ENCODE assay signal across 30 cellular contexts in the genomic region with DNA sequence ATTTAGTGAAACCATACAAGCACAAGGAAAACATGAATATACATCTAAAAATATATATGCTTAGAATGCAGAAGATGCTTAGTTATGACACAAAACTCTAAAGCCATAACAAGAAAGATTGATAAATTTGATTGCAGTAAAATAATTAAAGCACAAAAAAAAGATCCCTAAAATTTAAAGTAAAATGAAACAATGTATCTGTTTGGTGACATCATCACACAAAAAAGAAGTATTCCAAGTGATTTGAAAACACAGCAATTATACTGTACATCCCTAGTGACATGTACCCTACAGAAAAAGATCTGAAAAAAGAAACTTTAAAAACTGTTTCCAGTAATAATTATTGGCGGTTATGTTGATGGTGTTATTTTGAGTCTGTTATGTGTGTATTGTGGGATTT. TPM values are rescaled to one million over a fixed set of nuclear protein-coding genes. Genes with fewer than 3 reads are reported as not detected.
DNase-seq lines count a peak whose midpoint lies in the region; ATAC-seq, FAIRE-seq and TF ChIP-seq lines count a peak whose summit lies in the region.
"Had no signal": no experiment of that assay in that cellular context is flagged by ENCODE, and none has a peak within 500 bp of the region (broad histone marks: within the 10 kb centered on the region; RNA-seq: fewer than 3 reads in every experiment).

No MANE protein-coding gene starts in this region.

- H3K36me3 Mint-ChIP-seq in activated CD8-positive, alpha-beta T cell treated with anti-CD3 and anti-CD28 coated beads, Interleukin-2, amount 10 ng/mL, durations not matched to agents 7 days and 5 days (ENCODE audit: low read depth), result no peaks in the 10 kb centered on the region
- H3K36me3 Mint-ChIP-seq: CD14-positive monocyte; CD4-positive, alpha-beta memory T cell; CD4-positive, CD25-positive, alpha-beta regulatory T cell; CD8-positive, alpha-beta memory T cell had no signal

- no TSS peak for BruUV-seq in HepG2 (replicated peaks; lab: Mats Ljungman, UMichigan)
- no TSS peak for BruUV-seq in GM12878 (replicated peaks; lab: Mats Ljungman, UMichigan)

- CTCF ChIA-PET in HepG2 (lab: Yijun Ruan, JAX; ENCODE audit: low intra/inter-chr PET ratio, low total read pairs), result no interaction called here
- CTCF ChIA-PET in GM12878 (lab: Yijun Ruan, JAX), result no interaction called here
- CTCF ChIA-PET in activated CD8-positive, alpha-beta T cell treated with anti-CD3 and anti-CD28 coated beads, Interleukin-2, amount 10 ng/mL, durations not matched to agents 7 days and 5 days (lab: Charles Lee), result no interaction called here

- TF ChIP-seq EP300 in HepG2 (IDR thresholded peaks at IDR 0.05; ENCODE audit: low read depth in 2 of 2, low read length in 2 of 2) (no peak), HepG2 (CRISPR knock-in tag; IDR thresholded peaks at IDR 0.05; ENCODE audit: borderline replicate concordance) (no peak), GM12878 (IDR thresholded peaks at IDR 0.05; ENCODE audit: borderline replicate concordance in 1 of 2, control insufficient read depth in 1 of 2, low read depth in 2 of 2, low read length in 2 of 2) (no peak)

- FAIRE-seq in HepG2 (lab: Jason Lieb, UNC) (no peak), GM12878 (lab: Jason Lieb, UNC) (no peak), kidney (lab: Jason Lieb, UNC) (peak; percentile 38)
- FAIRE-seq: GM12891, GM19239 had no signal

- DNase-seq in HepG2 (ENCODE audit: low spot score) (no peak), right lobe of liver (no peak), GM12878 (ENCODE audit: low read depth, low spot score) (no peak), kidney (no peak), nucleus accumbens (lab: John Stamatoyannopoulos, UW) (no peak)
- no peak for DNase-seq in activated CD8-positive, alpha-beta T cell treated with anti-CD3 and anti-CD28 coated beads, Interleukin-2, amount 10 ng/mL, durations not matched to agents 7 days and 5 days
- DNase-seq: ACHN; BE2C; C1 segment of cervical spinal cord; CD4-positive, alpha-beta memory T cell; CD4-positive, CD25-positive, alpha-beta regulatory T cell; CD8-positive, alpha-beta memory T cell; COR-L47; DMS 273 treated with DMSO at 0.1 percent for 48 hours; DMS153; DMS53; DMS79; DND-41; EL; GDM1 had no signal

- H3K9me3 Mint-ChIP-seq in activated CD8-positive, alpha-beta T cell treated with anti-CD3 and anti-CD28 coated beads, Interleukin-2, amount 10 ng/mL, durations not matched to agents 7 days and 5 days (ENCODE audit: insufficient read depth), result no peaks in the 10 kb centered on the region

- H3K9ac ChIP-seq in HepG2 (ENCODE audit: insufficient read depth, low read depth, low read length) (no peak overlapping the region), GM12878 (ENCODE audit: control insufficient read depth, insufficient read depth, low read length) (no peak overlapping the region), kidney (ENCODE audit: low read length in 2 of 2) (no peak overlapping the region)
- H3K9ac ChIP-seq: BLaER1 had no signal

- RAD21 ChIA-PET in GM12878 (lab: Charles Lee; ENCODE audit: unreplicated experiment), result no interaction called here

- no peak overlapping the region for H3K27ac ChIP-seq in HepG2 (ENCODE audit: extremely low read length, insufficient read depth, low read length)
- H3K27ac ChIP-seq in right lobe of liver, result no peak overlapping the region
- H3K27ac ChIP-seq in GM12878 (ENCODE audit: control insufficient read depth, insufficient read depth), result no peak overlapping the region
- H3K27ac ChIP-seq in kidney (ENCODE audit: low read depth in 2 of 2, low read length in 2 of 2), result no peak overlapping the region
- H3K27ac ChIP-seq: 22Rv1, BLaER1 had no signal

- intact Hi-C loops in HepG2 (cut with micrococcal nuclease; ENCODE audit: unreplicated experiment), result no loop called here
- intact Hi-C loops in right lobe of liver (cut with DNase I), result no loop called here
- intact Hi-C loops in GM12878 (cut with micrococcal nuclease; ENCODE audit: unreplicated experiment), result no loop called here
- intact Hi-C loops in kidney (cut with DNase I), result no loop called here

- ATAC-seq in HepG2 (no peak), right lobe of liver (no peak), GM12878 (no peak), HG03196 (IDR thresholded peaks at IDR 0.05; ENCODE audit: unreplicated experiment) (no peak)
- no peak for ATAC-seq in activated CD8-positive, alpha-beta T cell treated with anti-CD3 and anti-CD28 coated beads, Interleukin-2, amount 10 ng/mL, durations not matched to agents 7 days and 5 days

- H3K4me2 ChIP-seq in HepG2 (ENCODE audit: low read depth, low read length) (no peak overlapping the region), GM12878 (ENCODE audit: control insufficient read depth, insufficient read depth) (no peak overlapping the region)
- H3K4me2 ChIP-seq: BLaER1 had no signal

- H3K36me3 ChIP-seq in HepG2 (replicated peaks in 1 of 2; ENCODE audit: control insufficient read depth in 1 of 2, insufficient read depth in 2 of 2, low read length in 2 of 2) (peaks cover 0 to 10% of the 10 kb centered on the region in 2 experiments; a peak in 2 of 5 replicates), right lobe of liver (no peaks in the 10 kb centered on the region), GM12878 (ENCODE audit: control insufficient read depth in 2 of 2, insufficient read depth in 2 of 2, low read length in 1 of 2) (no peaks in the 10 kb centered on the region), kidney (ENCODE audit: control insufficient read depth in 1 of 2, insufficient read depth in 2 of 2, low read length in 2 of 2) (no peaks in the 10 kb centered on the region)
- H3K36me3 ChIP-seq: BLaER1 had no signal

- in situ Hi-C loops in HepG2 (cut with HindIII; ENCODE audit: extremely low pct_ligation_motif_present, low pct_unique_long_range_greater_than_20kb), result no loop called here
- in situ Hi-C loops in GM12878 (cut with MboI), result no loop called here

- 98% methylated on average over 1 of the region's 1 CpG for WGBS in HepG2 (ENCODE audit: low lambda C conversion rate)
- 94% methylated on average over 1 of the region's 1 CpG for WGBS in right lobe of liver (ENCODE audit: insufficient coverage, low coverage, low lambda C conversion rate, missing lambda C conversion rate)
- 67% methylated on average over 1 of the region's 1 CpG for WGBS in GM12878 (ENCODE audit: insufficient coverage, insufficient replicate concordance, low lambda C conversion rate, missing lambda C conversion rate)

- H3K27ac Mint-ChIP-seq in activated CD8-positive, alpha-beta T cell treated with anti-CD3 and anti-CD28 coated beads, Interleukin-2, amount 10 ng/mL, durations not matched to agents 7 days and 5 days, result no peak overlapping the region
- H3K27ac Mint-ChIP-seq: CD14-positive monocyte; CD4-positive, alpha-beta memory T cell; CD4-positive, CD25-positive, alpha-beta regulatory T cell; CD8-positive, alpha-beta memory T cell had no signal

- H2AFZ ChIP-seq in HepG2 (ENCODE audit: low read length), result no peak overlapping the region
- no peak overlapping the region for H2AFZ ChIP-seq in GM12878 (ENCODE audit: control insufficient read depth, low read depth, low read length)

- H3K27me3 ChIP-seq in HepG2 (ENCODE audit: control insufficient read depth in 1 of 2, insufficient read depth in 2 of 2, low read length in 2 of 2), result no peaks in the 10 kb centered on the region
- no peaks in the 10 kb centered on the region for H3K27me3 ChIP-seq in right lobe of liver
- H3K27me3 ChIP-seq in GM12878 (replicated peaks in 1 of 2; ENCODE audit: control insufficient read depth in 2 of 2, insufficient read depth in 2 of 2, low read length in 1 of 2), result no peaks in the 10 kb centered on the region
- H3K27me3 ChIP-seq: BE2C, BLaER1 had no signal

- H3K4me3 ChIP-seq in HepG2 (replicated peaks in 1 of 3; ENCODE audit: insufficient read depth in 1 of 3, low read depth in 2 of 3, low read length in 3 of 3) (no peak overlapping the region), right lobe of liver (no peak overlapping the region), GM12878 (no peak overlapping the region), kidney (ENCODE audit: low read length in 2 of 2) (no peak overlapping the region)
- H3K4me3 ChIP-seq: BLaER1 had no signal

- H3K9me3 ChIP-seq in HepG2 (ENCODE audit: low read length), result no peaks in the 10 kb centered on the region
- no peaks in the 10 kb centered on the region for H3K9me3 ChIP-seq in right lobe of liver
- H3K9me3 ChIP-seq in GM12878 (replicated peaks; ENCODE audit: control insufficient read depth, insufficient read depth, low read length), result no peaks in the 10 kb centered on the region
- H3K9me3 ChIP-seq in kidney (ENCODE audit: control insufficient read depth in 1 of 2, low read length in 2 of 2), result no peaks in the 10 kb centered on the region
- H3K9me3 ChIP-seq: BE2C, BLaER1 had no signal

- H3K4me1 Mint-ChIP-seq in activated CD8-positive, alpha-beta T cell treated with anti-CD3 and anti-CD28 coated beads, Interleukin-2, amount 10 ng/mL, durations not matched to agents 7 days and 5 days (ENCODE audit: low read depth), result no peaks in the 10 kb centered on the region
- H3K4me1 Mint-ChIP-seq: CD14-positive monocyte; CD4-positive, alpha-beta memory T cell; CD4-positive, CD25-positive, alpha-beta regulatory T cell; CD8-positive, alpha-beta memory T cell had no signal

- H3K79me2 ChIP-seq in HepG2 (ENCODE audit: insufficient read depth, low read length) (peaks cover 95% of the 10 kb centered on the region), GM12878 (ENCODE audit: control insufficient read depth, insufficient read depth, low read length) (no peaks in the 10 kb centered on the region)

- TF ChIP-seq POLR2A in HepG2 (IDR thresholded peaks at IDR 0.05; ENCODE audit: insufficient read depth in 1 of 2, low read depth in 2 of 2, low read length in 2 of 2) (no peak), right lobe of liver (IDR thresholded peaks at IDR 0.05) (no peak), GM12878 (IDR thresholded peaks at IDR 0.05; ENCODE audit: low read depth, low read length) (no peak)

- TF ChIP-seq RAD21 in HepG2 (CRISPR knock-in tag; IDR thresholded peaks at IDR 0.05), result no peak
- TF ChIP-seq RAD21 in GM12878 (IDR thresholded peaks at IDR 0.05; ENCODE audit: insufficient read depth, low read depth, low read length), result no peak

- POLR2A ChIA-PET in HepG2 (lab: Yijun Ruan, JAX), result no interaction called here
- POLR2A ChIA-PET in GM12878 (lab: Charles Lee), result no interaction called here
- POLR2A ChIA-PET in activated CD8-positive, alpha-beta T cell treated with anti-CD3 and anti-CD28 coated beads, Interleukin-2, amount 10 ng/mL, durations not matched to agents 7 days and 5 days (lab: Charles Lee), result no interaction called here

- SMC1A ChIA-PET in GM12878 (lab: Charles Lee; ENCODE audit: uncharacterized antibody, unreplicated experiment), result interaction anchor here (1.2 to 2.4 kb wide), 3 partner anchors 18 to 35 kb away, joined by 3 to 5 read pairs (median 4); no protein-coding TSS in a partner anchor

- H3K27me3 Mint-ChIP-seq in activated CD8-positive, alpha-beta T cell treated with anti-CD3 and anti-CD28 coated beads, Interleukin-2, amount 10 ng/mL, durations not matched to agents 7 days and 5 days (ENCODE audit: low read depth), result no peaks in the 10 kb centered on the region
- H3K27me3 Mint-ChIP-seq: CD4-positive, alpha-beta memory T cell; CD4-positive, CD25-positive, alpha-beta regulatory T cell; CD8-positive, alpha-beta memory T cell had no signal

- H3K4me1 ChIP-seq in HepG2 (ENCODE audit: insufficient read depth, low read length), result peaks cover 76% of the 10 kb centered on the region
- no peaks in the 10 kb centered on the region for H3K4me1 ChIP-seq in right lobe of liver
- no peaks in the 10 kb centered on the region for H3K4me1 ChIP-seq in GM12878 (ENCODE audit: control insufficient read depth, insufficient read depth, low read length)
- no peaks in the 10 kb centered on the region for H3K4me1 ChIP-seq in kidney (ENCODE audit: control insufficient read depth in 1 of 2, insufficient read depth in 1 of 2, low read depth in 1 of 2, low read length in 2 of 2)
- H3K4me1 ChIP-seq: BE2C, BLaER1 had no signal

- TF ChIP-seq CTCF in HepG2 (CRISPR knock-in tag; IDR thresholded peaks at IDR 0.05) (no peak), right lobe of liver (IDR thresholded peaks at IDR 0.05) (no peak), GM12878 (IDR thresholded peaks at IDR 0.05 in 2 of 3, conservative IDR thresholded peaks at IDR 0.05 in 1 of 3; ENCODE audit: control insufficient read depth in 2 of 3, extremely low read depth in 1 of 3, insufficient read depth in 1 of 3, low read depth in 3 of 3, low read length in 3 of 3) (no peak), kidney (IDR thresholded peaks at IDR 0.05; ENCODE audit: borderline replicate concordance, extremely low read depth, insufficient read depth) (no peak)

- H4K20me1 ChIP-seq in HepG2 (ENCODE audit: insufficient read depth, low read length) (peaks cover 83% of the 10 kb centered on the region), GM12878 (ENCODE audit: control insufficient read depth, insufficient read depth) (no peaks in the 10 kb centered on the region)
- H4K20me1 ChIP-seq: BLaER1 had no signal

- H3K4me3 Mint-ChIP-seq in activated CD8-positive, alpha-beta T cell treated with anti-CD3 and anti-CD28 coated beads, Interleukin-2, amount 10 ng/mL, durations not matched to agents 7 days and 5 days, result no peak overlapping the region
- H3K4me3 Mint-ChIP-seq: CD14-positive monocyte; CD4-positive, alpha-beta memory T cell; CD4-positive, CD25-positive, alpha-beta regulatory T cell; CD8-positive, alpha-beta memory T cell had no signal

RNA-seq across cellular contexts. Expression of a gene that starts 37.7 kb away (rescaled TPM):
- total RNA-seq in HepG2 (2016; rRNA removed; fragmentation: Illumina TruSeq; extraction: Trizol) (40.6 and 55.7 TPM in 2 replicates), right lobe of liver (under 1 TPM; 0.49 to 1.00 (median 0.75) TPM), GM12878 (2014; rRNA removed) (0.16 and 0.40 TPM in 2 replicates), GM12878 (2014; rRNA removed; fragmentation: Illumina TruSeq; extraction: Trizol) (0.05 TPM in 1 of 2 replicates, not detected in the other), GM12878 (2021) (0.11 and 0.26 TPM in 2 replicates), kidney (12.0 TPM)
- 16.9 and 17.7 TPM in 2 replicates for total RNA-seq in HepG2 (2016; cell fraction: cytosol; rRNA removed; fragmentation: Illumina TruSeq; extraction: Trizol; ENCODE audit: low read depth)
- total RNA-seq in HepG2 (2016; cell fraction: insoluble cytoplasmic fraction; rRNA removed; fragmentation: Illumina TruSeq; extraction: Trizol), result 42.3 and 58.0 TPM in 2 replicates
- total RNA-seq in HepG2 (2016; cell fraction: membrane; rRNA removed; fragmentation: Illumina TruSeq; extraction: Trizol), result 43.2 and 46.3 TPM in 2 replicates
- 52.9 and 59.2 TPM in 2 replicates for total RNA-seq in HepG2 (2016; cell fraction: nucleus; rRNA removed; fragmentation: Illumina TruSeq; extraction: Trizol)
- polyA plus RNA-seq in HepG2 (2011; rRNA removed) (56.9 and 78.5 TPM in 2 replicates), GM12878 (2011; rRNA removed) (0.38 and 0.46 TPM in 2 replicates), GM12878 (2014; fragmentation: Illumina TruSeq; extraction: Trizol) (0.15 and 0.57 TPM in 2 replicates), GM12878 (2014; fragmentation: Nextera tagmentation; extraction: Ambion mirVana) (under 1 TPM; 0.08 to 0.09 TPM), GM12878 (2014; rRNA removed) (0.03 and 0.06 TPM in 2 replicates), GM12878 (2016; fragmentation: Nextera tagmentation; extraction: Ambion mirVana) (under 1 TPM in 1 of 2 experiments, not detected in 1; 0.21 TPM), kidney (ENCODE audit: insufficient read depth, low read depth, low replicate concordance) (19.2 TPM)
- polyA plus RNA-seq in HepG2 (2011; cell fraction: cytosol; rRNA removed), result 36.6 and 67.7 TPM in 2 replicates
- polyA plus RNA-seq in HepG2 (2011; cell fraction: nucleus; rRNA removed), result 24.8 and 28.7 TPM in 2 replicates
- 88.6 and 96.5 TPM in 2 replicates for polyA plus RNA-seq in HepG2 (2012)
- polyA plus RNA-seq in HepG2 (2016; cell fraction: cytosol; fragmentation: Illumina TruSeq; extraction: Trizol; ENCODE audit: low read depth), result 17.2 and 22.6 TPM in 2 replicates
- polyA plus RNA-seq in HepG2 (2016; cell fraction: insoluble cytoplasmic fraction; fragmentation: Illumina TruSeq; extraction: Trizol; ENCODE audit: low read depth), result 94.0 and 99.4 TPM in 2 replicates
- 36.8 and 37.8 TPM in 2 replicates for polyA plus RNA-seq in HepG2 (2016; cell fraction: membrane; fragmentation: Illumina TruSeq; extraction: Trizol; ENCODE audit: low read depth)
- 48.4 and 51.0 TPM in 2 replicates for polyA plus RNA-seq in HepG2 (2016; cell fraction: nucleus; fragmentation: Illumina TruSeq; extraction: Trizol; ENCODE audit: insufficient read depth, low read depth)
- polyA minus RNA-seq in HepG2 (2011; rRNA and poly(A)+ RNA removed; ENCODE audit: low replicate concordance), result 72.4 TPM in 1 of 2 replicates, not detected in the other
- 89.7 and 93.4 TPM in 2 replicates for polyA minus RNA-seq in HepG2 (2011; cell fraction: cytosol; rRNA and poly(A)+ RNA removed)
- 203 and 263 TPM in 2 replicates for polyA minus RNA-seq in HepG2 (2011; cell fraction: nucleus; rRNA and poly(A)+ RNA removed)
- 5.0 and 5.6 TPM in 2 replicates for total RNA-seq in GM12878 (2013; cell fraction: nucleolus; rRNA removed)
- polyA plus RNA-seq in GM12878 (2011; ENCODE audit: low read depth), result 0.08 TPM
- 0.18 and 0.30 TPM in 2 replicates for polyA plus RNA-seq in GM12878 (2011; cell fraction: cytosol; rRNA removed)
- 0.10 and 0.16 TPM in 2 replicates for polyA plus RNA-seq in GM12878 (2011; cell fraction: nucleus; rRNA removed)
- polyA plus RNA-seq in GM12878 (2012), result 0.04 and 0.18 TPM in 2 replicates
- 0.10 and 0.44 TPM in 2 replicates for polyA minus RNA-seq in GM12878 (2011; rRNA and poly(A)+ RNA removed)
- polyA minus RNA-seq in GM12878 (2011; cell fraction: cytosol; rRNA and poly(A)+ RNA removed), result 1.5 TPM in 1 of 2 replicates, not detected in the other
- 0.12 and 0.29 TPM in 2 replicates for polyA minus RNA-seq in GM12878 (2011; cell fraction: nucleus; rRNA and poly(A)+ RNA removed)
- not detected for total RNA-seq in activated CD8-positive, alpha-beta T cell treated with anti-CD3 and anti-CD28 coated beads, Interleukin-2, amount 10 ng/mL, durations not matched to agents 7 days and 5 days
- total RNA-seq: A172; CD4-positive, alpha-beta memory T cell; CD4-positive, CD25-positive, alpha-beta regulatory T cell; CD8-positive, alpha-beta memory T cell; Daoy; G401 had no signal
- polyA plus RNA-seq: AG04450; CD14-positive monocyte; CD4-positive, alpha-beta memory T cell; CD4-positive, CD25-positive, alpha-beta regulatory T cell; CD8-positive, alpha-beta memory T cell had no signal
